ENCODE assay signal across 8 cellular contexts in the genomic region with DNA sequence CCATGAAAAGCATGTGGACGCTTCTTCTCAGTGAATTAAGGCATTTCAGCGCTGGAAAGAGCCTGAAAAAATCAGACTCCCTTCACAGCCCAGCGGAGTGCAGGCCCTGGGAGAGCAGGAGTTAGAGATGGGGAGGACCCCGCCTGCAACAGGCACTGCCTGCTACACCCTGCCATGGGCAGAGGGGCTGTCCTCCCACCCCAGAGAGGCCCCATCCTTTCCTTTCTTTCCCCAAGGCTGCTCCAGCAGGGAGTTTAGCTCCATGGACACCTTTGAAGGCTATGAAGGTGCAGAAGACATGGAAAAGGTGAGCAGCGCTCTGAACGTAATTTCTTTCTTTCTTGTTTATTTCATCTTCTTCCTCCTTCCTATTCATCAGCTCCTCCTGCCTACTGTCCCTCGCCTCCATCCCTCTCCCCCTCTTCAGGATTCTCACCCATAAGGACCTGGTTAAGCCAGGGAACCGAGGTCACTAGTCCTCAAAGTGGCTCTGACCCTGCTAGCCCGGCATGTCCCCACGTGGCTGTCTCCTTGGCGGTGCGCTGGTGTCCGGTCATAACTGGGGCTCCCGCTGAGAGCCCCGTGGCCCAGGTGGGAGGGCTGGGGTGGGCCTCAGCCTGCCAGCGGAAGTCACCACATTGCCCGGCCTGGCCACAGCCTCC. TPM values are rescaled to one million over a fixed set of nuclear protein-coding genes. Genes with fewer than 3 reads are reported as not detected.
DNase-seq lines count a peak whose midpoint lies in the region; ATAC-seq and TF ChIP-seq lines count a peak whose summit lies in the region.

No MANE protein-coding gene starts in this region.

- no peak for TF ChIP-seq CTCF in Caco-2 (IDR thresholded peaks at IDR 0.05; ENCODE audit: insufficient read depth in 1 of 2, low read depth in 1 of 2, low read length in 1 of 2, severe bottlenecking in 1 of 2, unreplicated experiment in 1 of 2)
- TF ChIP-seq CTCF in choroid plexus epithelial cell (conservative IDR thresholded peaks at IDR 0.05; ENCODE audit: low read depth, low read length), result no peak

- H3K4me3 ChIP-seq in Caco-2 (ENCODE audit: low read depth, low read length), result peak overlapping the region; percentile 76
- peak overlapping the region; percentile 83 for H3K4me3 ChIP-seq in NT2/D1 (ENCODE audit: insufficient read length, low read depth)
- H3K4me3 ChIP-seq in choroid plexus epithelial cell (ENCODE audit: low read depth, low read length), result peak overlapping the region; percentile 66

- TSS peak; percentile 67 for BruUV-seq in Caco-2 (replicated peaks; lab: Mats Ljungman, UMichigan)

- CTCF ChIA-PET in Caco-2 (lab: Charles Lee), result no interaction called here

- peak in 1 of 2 experiments; percentile 17 for DNase-seq in Caco-2
- DNase-seq in NT2/D1 (ENCODE audit: low read depth, low spot score), result no peak
- DNase-seq in choroid plexus epithelial cell (ENCODE audit: low read depth), result no peak
- DNase-seq in naive thymus-derived CD8-positive, alpha-beta T cell, result peak in 1 of 10 donors; percentile 9
- DNase-seq in RPMI8226, result no peak
- no peak for DNase-seq in NCI-H128 (lab: John Stamatoyannopoulos, UW; ENCODE audit: unreplicated experiment)
- DNase-seq in NOMO-1 treated with DMSO at 0.1 percent for 48 hours (lab: John Stamatoyannopoulos, UW; ENCODE audit: unreplicated experiment), result no peak
- DNase-seq in NCI-H2227 (lab: John Stamatoyannopoulos, UW; ENCODE audit: unreplicated experiment), result no peak

- no peaks in the 10 kb centered on the region for H3K9me3 Mint-ChIP-seq in Caco-2 (ENCODE audit: unreplicated experiment)
- H3K9me3 Mint-ChIP-seq in naive thymus-derived CD8-positive, alpha-beta T cell, result no peaks in the 10 kb centered on the region

- H3K4me1 ChIP-seq in Caco-2 (0 out of 2 replicates have a peak, but pooled peaks cover 2% of the 10 kb centered on the region), NT2/D1 (ENCODE audit: insufficient read depth, insufficient read length) (peaks cover 11% of the 10 kb centered on the region)

- intact Hi-C loops in Caco-2 (cut with micrococcal nuclease; ENCODE audit: unreplicated experiment), result loop anchor here (10.0 kb wide), 1 partner anchor 572 kb away; no protein-coding TSS in a partner anchor

- peak overlapping the region; percentile 70 for H3K4me3 Mint-ChIP-seq in Caco-2 (ENCODE audit: unreplicated experiment)
- peak overlapping the region; percentile 55 to 85 (median 78) for H3K4me3 Mint-ChIP-seq in naive thymus-derived CD8-positive, alpha-beta T cell

- H3K9me3 ChIP-seq in Caco-2 (no peaks in the 10 kb centered on the region), NT2/D1 (ENCODE audit: insufficient read depth, low read length) (no peaks in the 10 kb centered on the region)

- POLR2A ChIA-PET in Caco-2 (lab: Charles Lee), result interaction anchor here (1.3 to 1.4 kb wide), 2 partner anchors 15 to 256 kb away, joined by 3 to 6 read pairs; no protein-coding TSS in a partner anchor
- POLR2A ChIA-PET in naive thymus-derived CD8-positive, alpha-beta T cell (lab: Charles Lee), result interaction anchor here (1.2 to 3.1 kb wide), 5 partner anchors 42 to 211 kb away, joined by 3 to 38 read pairs (median 7); partner anchors contain the start of gene EIF4A2

- no peak for ATAC-seq in naive thymus-derived CD8-positive, alpha-beta T cell

- H3K27me3 Mint-ChIP-seq in Caco-2 (ENCODE audit: insufficient read depth, unreplicated experiment), result peaks cover 12% of the 10 kb centered on the region
- H3K27me3 Mint-ChIP-seq in naive thymus-derived CD8-positive, alpha-beta T cell, result peaks cover 31 to 64% (median 44%) of the 10 kb centered on the region in 5 donors

- H3K9ac ChIP-seq in NT2/D1 (ENCODE audit: insufficient read length, low read depth), result peak overlapping the region; percentile 73

- peaks cover 7% of the 10 kb centered on the region for H3K4me1 Mint-ChIP-seq in Caco-2 (ENCODE audit: low read depth, unreplicated experiment)
- peaks cover 8 to 26% (median 21%) of the 10 kb centered on the region in 4 donors for H3K4me1 Mint-ChIP-seq in naive thymus-derived CD8-positive, alpha-beta T cell

- H3K36me3 ChIP-seq in Caco-2 (ENCODE audit: control insufficient read depth, insufficient read depth, low read length), result no peaks in the 10 kb centered on the region
- peaks cover 3% of the 10 kb centered on the region for H3K36me3 ChIP-seq in NT2/D1 (ENCODE audit: insufficient read depth, insufficient read length, low read length)

- H3K36me3 Mint-ChIP-seq in Caco-2 (ENCODE audit: insufficient read depth, unreplicated experiment), result no peaks in the 10 kb centered on the region
- H3K36me3 Mint-ChIP-seq in naive thymus-derived CD8-positive, alpha-beta T cell, result no peaks in the 10 kb centered on the region

- no peak overlapping the region for H3K27ac Mint-ChIP-seq in Caco-2 (ENCODE audit: unreplicated experiment)
- H3K27ac Mint-ChIP-seq in naive thymus-derived CD8-positive, alpha-beta T cell, result peak overlapping the region in 3 of 10 donors; percentile 5 to 92 (median 39)

- H3K27me3 ChIP-seq in Caco-2 (replicated peaks; ENCODE audit: control insufficient read depth, insufficient read depth, low read length) (peaks cover 1% of the 10 kb centered on the region; the same call in 1 of the 2 replicates), NT2/D1 (ENCODE audit: insufficient read depth, insufficient read length) (peaks cover 28% of the 10 kb centered on the region)

RNA-seq across cellular contexts. Expression of gene ADIPOQ, which starts 16.1 kb away (rescaled TPM):
- total RNA-seq in Caco-2 (2022), result not detected in 2 replicates
- not detected for total RNA-seq in naive thymus-derived CD8-positive, alpha-beta T cell
- polyA plus RNA-seq in naive thymus-derived CD8-positive, alpha-beta T cell, result not detected

RNA-seq across cellular contexts. Expression of gene RFC4, which starts 20.2 kb away (rescaled TPM):
- total RNA-seq in Caco-2 (2022), result 52.6 and 62.2 TPM in 2 replicates
- total RNA-seq in naive thymus-derived CD8-positive, alpha-beta T cell, result 10 to 100 TPM; 19.3 to 25.3 TPM
- polyA plus RNA-seq in naive thymus-derived CD8-positive, alpha-beta T cell, result 10 to 100 TPM; 19.2 to 22.8 (median 21.4) TPM

RNA-seq across cellular contexts. Expression of gene EIF4A2, which starts 43.1 kb away (rescaled TPM):
- 346 and 359 TPM in 2 replicates for total RNA-seq in Caco-2 (2022)
- 100 to 1,000 TPM; 671 to 687 TPM for total RNA-seq in naive thymus-derived CD8-positive, alpha-beta T cell
- polyA plus RNA-seq in naive thymus-derived CD8-positive, alpha-beta T cell, result 100 to 1,000 TPM; 221 to 293 (median 226) TPM
